8 cellular contexts compared by ENCODE assay signal in the genomic region with DNA sequence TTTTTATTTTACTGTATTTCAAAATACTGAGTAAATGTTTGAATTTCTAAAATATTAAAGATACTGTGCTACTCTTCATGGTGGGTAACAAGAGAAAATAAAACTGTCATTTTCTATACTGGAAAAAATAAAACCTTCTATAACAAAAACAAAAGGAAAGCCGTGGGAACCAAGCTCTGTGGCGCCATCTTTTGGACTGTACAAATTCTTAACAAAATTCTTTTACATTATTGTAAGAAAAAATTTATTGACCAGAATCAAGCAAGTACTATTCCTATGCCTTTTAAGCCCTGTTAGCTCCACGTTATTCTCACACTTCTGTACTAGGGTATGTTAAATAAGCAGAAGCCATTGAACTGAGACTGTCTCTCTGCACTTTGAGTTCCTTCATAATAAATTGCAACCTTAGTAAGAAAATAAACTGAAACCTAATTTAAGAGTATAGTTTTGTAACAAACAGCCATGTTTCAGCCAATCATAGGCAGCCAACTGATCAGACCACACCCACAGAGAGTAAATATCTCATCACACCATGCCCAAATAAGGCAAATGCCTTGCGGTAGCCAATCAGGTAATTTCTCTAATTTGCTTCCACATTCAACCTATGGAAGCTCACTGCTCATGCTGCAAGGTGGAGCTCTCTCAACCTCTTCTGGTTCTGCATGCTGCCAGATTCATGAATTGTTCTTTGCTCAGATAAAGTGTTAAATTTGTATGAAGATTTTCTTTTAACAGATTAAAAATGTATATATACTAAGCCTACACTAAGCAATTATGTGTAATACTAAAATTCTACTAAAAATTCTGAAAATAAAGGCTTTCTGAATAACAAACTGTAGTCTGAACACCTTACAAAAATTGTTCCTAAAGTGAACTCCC. TPM values are rescaled to one million over a fixed set of nuclear protein-coding genes. Genes with fewer than 3 reads are reported as not detected.
A peak's percentile ranks its signal among the peaks of the same experiment; 100 is the strongest.
DNase-seq lines count a peak whose midpoint lies in the region; ATAC-seq and TF ChIP-seq lines count a peak whose summit lies in the region.

No MANE protein-coding gene starts in this region.

- no peaks in the 10 kb centered on the region for H4K20me1 ChIP-seq in OCI-LY3 (ENCODE audit: insufficient read depth, low read length)

- no peak for DNase-seq in CD4-positive, alpha-beta T cell
- DNase-seq in GM20000 (ENCODE audit: low spot score) (peak; percentile 5), dermis microvascular lymphatic vessel endothelial cell (ENCODE audit: low read depth in 2 of 2) (peak; percentile 48 to 68), iPS-NIHi7 (ENCODE audit: extremely low spot score) (no peak)

- H3K27ac Mint-ChIP-seq in CD4-positive, alpha-beta T cell = no peak overlapping the region
- H3K27ac Mint-ChIP-seq in nephron = no peak overlapping the region

- H3K27me3 ChIP-seq in CD4-positive, alpha-beta T cell (ENCODE audit: control insufficient read depth, insufficient read depth, low read length) = no peaks in the 10 kb centered on the region
- no peaks in the 10 kb centered on the region for H3K27me3 ChIP-seq in OCI-LY3 (ENCODE audit: low read depth, low read length)

- no peaks in the 10 kb centered on the region for H3K9me3 ChIP-seq in CD4-positive, alpha-beta T cell (ENCODE audit: control insufficient read depth, low read length)
- H3K9me3 ChIP-seq in OCI-LY3 (ENCODE audit: insufficient read depth, low read length) = no peaks in the 10 kb centered on the region

- CTCF ChIA-PET in CD4-positive, alpha-beta T cell (lab: Charles Lee) = interaction anchor here (1.1 kb wide), 1 partner anchor 153 kb away, joined by 3 read pairs; no protein-coding TSS in a partner anchor

- no peak overlapping the region for H3K4me3 Mint-ChIP-seq in CD4-positive, alpha-beta T cell
- no peak overlapping the region for H3K4me3 Mint-ChIP-seq in nephron

- no peaks in the 10 kb centered on the region for H3K36me3 ChIP-seq in OCI-LY3 (replicated peaks; ENCODE audit: low read depth, low read length)

- H3K27me3 Mint-ChIP-seq in CD4-positive, alpha-beta T cell = no peaks in the 10 kb centered on the region
- H3K27me3 Mint-ChIP-seq in nephron (ENCODE audit: low read depth) = no peaks in the 10 kb centered on the region

- no peak overlapping the region for H3K27ac ChIP-seq in CD4-positive, alpha-beta T cell (ENCODE audit: low read depth, low read length)
- no peak overlapping the region for H3K27ac ChIP-seq in OCI-LY3 (ENCODE audit: low read length)

- POLR2A ChIA-PET in CD4-positive, alpha-beta T cell (lab: Charles Lee) = interaction anchor here (0.9 kb wide), 1 partner anchor 10 kb away, joined by 3 read pairs; no protein-coding TSS in a partner anchor

- ATAC-seq in CD4-positive, alpha-beta T cell (ENCODE audit: poor library complexity) = peak; percentile 56
- ATAC-seq in HG03439 (IDR thresholded peaks at IDR 0.05; ENCODE audit: unreplicated experiment) (no peak), HG03045 (IDR thresholded peaks at IDR 0.05; ENCODE audit: unreplicated experiment) (no peak)

- H3K4me3 ChIP-seq in OCI-LY3 (ENCODE audit: low read length) = no peak overlapping the region

- TF ChIP-seq CTCF in CD4-positive, alpha-beta T cell (IDR thresholded peaks at IDR 0.05) = peak; percentile 62
- no peak for TF ChIP-seq CTCF in GM20000 (IDR thresholded peaks at IDR 0.05; ENCODE audit: extremely low read depth, missing control alignments)
- peak; percentile 68 for TF ChIP-seq CTCF in OCI-LY3 (IDR thresholded peaks at IDR 0.05; ENCODE audit: low read depth, low read length)
- TF ChIP-seq CTCF in nephron (IDR thresholded peaks at IDR 0.05; ENCODE audit: unreplicated experiment in 3 of 3) = peak in 2 of 3 experiments; percentile 42 to 67

- intact Hi-C loops in CD4-positive, alpha-beta T cell (cut with DNase I, micrococcal nuclease) = loop anchor here in 1 of 2 experiments (2.0 kb wide), 1 partner anchor 189 kb away; no protein-coding TSS in a partner anchor

- no peak overlapping the region for H3K4me2 ChIP-seq in OCI-LY3 (ENCODE audit: low read length)

- H3K9ac ChIP-seq in OCI-LY3 (ENCODE audit: low read length) = no peak overlapping the region

- H3K4me1 Mint-ChIP-seq in CD4-positive, alpha-beta T cell (ENCODE audit: low read depth) = no peaks in the 10 kb centered on the region
- no peaks in the 10 kb centered on the region for H3K4me1 Mint-ChIP-seq in nephron

- H2AFZ ChIP-seq in OCI-LY3 (ENCODE audit: low read depth, low read length) = no peak overlapping the region

- peaks cover 43% of the 10 kb centered on the region for H3K36me3 Mint-ChIP-seq in CD4-positive, alpha-beta T cell (ENCODE audit: low read depth)
- peaks cover 73% of the 10 kb centered on the region for H3K36me3 Mint-ChIP-seq in nephron (ENCODE audit: low read depth)

- H3K79me2 ChIP-seq in OCI-LY3 (ENCODE audit: low read length) = no peaks in the 10 kb centered on the region

- H3K4me1 ChIP-seq in OCI-LY3 (ENCODE audit: low read length) = peaks cover 3% of the 10 kb centered on the region; the same call in 1 of the 2 replicates

- H3K9me3 Mint-ChIP-seq in CD4-positive, alpha-beta T cell = no peaks in the 10 kb centered on the region
- H3K9me3 Mint-ChIP-seq in nephron = peaks cover 3% of the 10 kb centered on the region

RNA-seq across cellular contexts. Expression of a gene that starts 42.2 kb away (rescaled TPM):
- total RNA-seq in CD4-positive, alpha-beta T cell = 1 to 10 TPM; 3.5 to 7.1 TPM
- total RNA-seq in dermis microvascular lymphatic vessel endothelial cell = 11.0 and 12.8 TPM in 2 replicates

Comparison
In these comparisons a context has a peak if more than half of its experiments do, and no peak if none do; other contexts are left out.
1. DNase-seq: peak in GM20000 (single experiment) and dermis microvascular lymphatic vessel endothelial cell (2 of 2); none in CD4-positive, alpha-beta T cell (0 of 10) and iPS-NIHi7 (single experiment).